ENCODE assay signal across 18 cellular contexts in the genomic region with DNA sequence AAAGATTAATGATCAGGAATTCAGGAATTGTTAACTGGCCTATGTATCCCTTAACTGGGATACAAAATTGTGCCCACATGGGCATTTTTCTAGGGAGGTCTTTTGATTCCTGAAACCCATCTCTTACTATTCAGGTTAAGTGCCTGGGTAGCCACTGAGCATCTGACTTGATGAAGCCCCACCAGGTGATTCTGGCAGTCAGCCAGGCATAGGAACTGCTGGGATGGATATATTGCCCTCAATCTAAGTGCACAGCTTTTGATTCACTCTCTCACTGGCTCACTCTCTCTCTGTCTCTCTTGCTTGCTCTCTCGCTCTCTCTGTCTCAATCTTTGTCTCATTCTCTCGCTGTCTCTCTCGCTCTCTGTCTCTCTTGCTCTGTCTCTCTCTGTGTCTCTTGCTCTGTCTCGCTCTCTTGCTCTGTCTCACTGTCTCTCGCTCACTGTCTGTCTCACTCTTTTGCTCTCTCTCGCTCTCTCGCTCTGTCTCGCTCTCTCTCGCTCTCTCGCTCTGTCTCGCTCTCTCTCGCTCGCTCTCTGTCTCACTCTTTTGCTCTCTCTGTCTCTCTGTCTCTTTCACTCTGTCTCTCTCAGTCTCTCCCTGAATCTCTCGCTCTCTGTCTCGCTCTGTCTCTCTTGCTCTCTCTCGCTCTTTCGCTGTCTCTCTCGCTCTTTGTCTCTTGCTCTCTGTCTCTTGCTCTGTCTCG.
"Had no signal": no experiment of that assay in that cellular context is flagged by ENCODE, and none has a peak within 500 bp of the region (broad histone marks: within the 10 kb centered on the region; RNA-seq: fewer than 3 reads in every experiment).

No MANE protein-coding gene starts in this region.

- H3K27ac ChIP-seq: esophagus squamous epithelium, spleen, upper lobe of right lung had no signal

- H3K27ac Mint-ChIP-seq: activated CD4-positive, alpha-beta T cell treated with anti-CD3 and anti-CD28 coated beads, Interleukin-2, amount 10 ng/mL, durations not matched to agents 24 days and 14 days; activated CD8-positive, alpha-beta T cell treated with anti-CD3 and anti-CD28 coated beads for 36 hours; activated naive CD8-positive, alpha-beta T cell treated with anti-CD3 and anti-CD28 coated beads, Interleukin-2, amount 10 ng/mL, durations not matched to agents 7 days and 5 days; activated T-helper 17 cell treated with anti-CD3 and anti-CD28 coated beads, Interleukin-2, amount 50 U/mL, for 72 hours; stimulated activated memory B cell treated with anti-CD40 and anti-IgM and Interleukin-4, amounts not matched to agents 10 μg/mL and 1 μg/mL and 100 μg/mL, for 72 hours had no signal

- DNase-seq: activated CD4-positive, CD25-positive, alpha-beta regulatory T cell; activated CD8-positive, alpha-beta T cell treated with anti-CD3 and anti-CD28 coated beads for 36 hours; activated naive CD4-positive, alpha-beta T cell; activated naive CD8-positive, alpha-beta T cell treated with anti-CD3 and anti-CD28 coated beads, Interleukin-2, amount 10 ng/mL, durations not matched to agents 7 days and 5 days; activated T-cell treated with anti-CD3 and anti-CD28 coated beads, Interleukin-2, amount 50 U/mL, for 1 hour; amygdala; dermis blood vessel endothelial cell; effector memory CD4-positive, alpha-beta T cell; esophagus squamous epithelium; left ventricle myocardium superior; occipital lobe; retina; spleen; stimulated activated CD4-positive, alpha-beta T cell treated with anti-CD3 and anti-CD28 coated beads, Interleukin-4, amount 100 ng/mL, for 4 hours; upper lobe of right lung had no signal

- H3K27me3 ChIP-seq: esophagus squamous epithelium, spleen, upper lobe of right lung had no signal

- H3K9me3 ChIP-seq: esophagus squamous epithelium, spleen, upper lobe of right lung had no signal

- H3K4me3 Mint-ChIP-seq: activated CD4-positive, alpha-beta T cell treated with anti-CD3 and anti-CD28 coated beads, Interleukin-2, amount 10 ng/mL, durations not matched to agents 24 days and 14 days; activated CD8-positive, alpha-beta T cell treated with anti-CD3 and anti-CD28 coated beads for 36 hours; activated naive CD8-positive, alpha-beta T cell treated with anti-CD3 and anti-CD28 coated beads, Interleukin-2, amount 10 ng/mL, durations not matched to agents 7 days and 5 days; activated T-helper 17 cell treated with anti-CD3 and anti-CD28 coated beads, Interleukin-2, amount 50 U/mL, for 72 hours; stimulated activated memory B cell treated with anti-CD40 and anti-IgM and Interleukin-4, amounts not matched to agents 10 μg/mL and 1 μg/mL and 100 μg/mL, for 72 hours had no signal

- H3K4me3 ChIP-seq: esophagus squamous epithelium, spleen, upper lobe of right lung had no signal

- H3K4me1 Mint-ChIP-seq: activated T-helper 17 cell treated with anti-CD3 and anti-CD28 coated beads, Interleukin-2, amount 50 U/mL, for 72 hours; stimulated activated memory B cell treated with anti-CD40 and anti-IgM and Interleukin-4, amounts not matched to agents 10 μg/mL and 1 μg/mL and 100 μg/mL, for 72 hours had no signal

- H3K9me3 Mint-ChIP-seq: activated CD4-positive, alpha-beta T cell treated with anti-CD3 and anti-CD28 coated beads, Interleukin-2, amount 10 ng/mL, durations not matched to agents 24 days and 14 days; activated CD8-positive, alpha-beta T cell treated with anti-CD3 and anti-CD28 coated beads for 36 hours; activated naive CD8-positive, alpha-beta T cell treated with anti-CD3 and anti-CD28 coated beads, Interleukin-2, amount 10 ng/mL, durations not matched to agents 7 days and 5 days; activated T-helper 17 cell treated with anti-CD3 and anti-CD28 coated beads, Interleukin-2, amount 50 U/mL, for 72 hours; stimulated activated memory B cell treated with anti-CD40 and anti-IgM and Interleukin-4, amounts not matched to agents 10 μg/mL and 1 μg/mL and 100 μg/mL, for 72 hours had no signal

- ATAC-seq: activated CD8-positive, alpha-beta T cell treated with anti-CD3 and anti-CD28 coated beads for 36 hours; activated T-helper 17 cell treated with anti-CD3 and anti-CD28 coated beads, Interleukin-2, amount 50 U/mL, for 72 hours; left ventricle myocardium superior; stimulated activated memory B cell treated with anti-CD40 and anti-IgM and Interleukin-4, amounts not matched to agents 10 μg/mL and 1 μg/mL and 100 μg/mL, for 72 hours; upper lobe of right lung had no signal

- H3K27me3 Mint-ChIP-seq: activated CD4-positive, alpha-beta T cell treated with anti-CD3 and anti-CD28 coated beads, Interleukin-2, amount 10 ng/mL, durations not matched to agents 24 days and 14 days; activated CD8-positive, alpha-beta T cell treated with anti-CD3 and anti-CD28 coated beads for 36 hours; activated naive CD8-positive, alpha-beta T cell treated with anti-CD3 and anti-CD28 coated beads, Interleukin-2, amount 10 ng/mL, durations not matched to agents 7 days and 5 days; activated T-helper 17 cell treated with anti-CD3 and anti-CD28 coated beads, Interleukin-2, amount 50 U/mL, for 72 hours; stimulated activated memory B cell treated with anti-CD40 and anti-IgM and Interleukin-4, amounts not matched to agents 10 μg/mL and 1 μg/mL and 100 μg/mL, for 72 hours had no signal
